ENCODE assay signal across 9 cellular contexts in genomic region chr10:119896061-119896655, GRCh38. TPM values are rescaled to one million over a fixed set of nuclear protein-coding genes. Genes with fewer than 3 reads are reported as not detected.
DNase-seq lines count a peak whose midpoint lies in the region; ATAC-seq and TF ChIP-seq lines count a peak whose summit lies in the region.
"Had no signal": no experiment of that assay in that cellular context is flagged by ENCODE, and none has a peak within 500 bp of the region (broad histone marks: within the 10 kb centered on the region; RNA-seq: fewer than 3 reads in every experiment).

No MANE protein-coding gene starts in this region.

- no peaks in the 10 kb centered on the region for H3K9me3 ChIP-seq in left ventricle myocardium inferior (replicated peaks)

- intact Hi-C loops in left ventricle myocardium inferior (cut with micrococcal nuclease) (no loop called here), Right ventricle myocardium inferior (cut with DNase I) (no loop called here)

- H3K4me3 Mint-ChIP-seq in activated naive CD8-positive, alpha-beta T cell treated with anti-CD3 and anti-CD28 coated beads, Interleukin-2, amount 50 U/mL, for 24 hours = no peak overlapping the region

- 24% methylated on average over 4 of the region's 4 CpGs for WGBS in urinary bladder

- ATAC-seq in Right ventricle myocardium inferior (no peak), left lobe of liver (peak; percentile 16), GM21528 (IDR thresholded peaks at IDR 0.05; ENCODE audit: low FRiP score, unreplicated experiment) (no peak), GM18868 (IDR thresholded peaks at IDR 0.05; ENCODE audit: unreplicated experiment) (no peak)
- ATAC-seq in activated naive CD8-positive, alpha-beta T cell treated with anti-CD3 and anti-CD28 coated beads, Interleukin-2, amount 50 U/mL, for 24 hours = no peak

- in situ Hi-C loops in G401 (cut with HindIII; ENCODE audit: low sequenced_read_pairs) = no loop called here

- H3K27ac ChIP-seq in left ventricle myocardium inferior (replicated peaks) (peak overlapping the region; percentile 57), urinary bladder (ENCODE audit: low read depth) (peak overlapping the region; percentile 4)
- H3K27ac ChIP-seq: SJCRH30 had no signal

- peak overlapping the region; percentile 67 for H3K27ac Mint-ChIP-seq in activated naive CD8-positive, alpha-beta T cell treated with anti-CD3 and anti-CD28 coated beads, Interleukin-2, amount 50 U/mL, for 24 hours

- peaks cover 32% of the 10 kb centered on the region for H3K36me3 Mint-ChIP-seq in activated naive CD8-positive, alpha-beta T cell treated with anti-CD3 and anti-CD28 coated beads, Interleukin-2, amount 50 U/mL, for 24 hours (ENCODE audit: low read depth)

- TF ChIP-seq CTCF in left ventricle myocardium inferior (IDR thresholded peaks at IDR 0.05; ENCODE audit: borderline replicate concordance) = no peak

- no peaks in the 10 kb centered on the region for H3K27me3 Mint-ChIP-seq in activated naive CD8-positive, alpha-beta T cell treated with anti-CD3 and anti-CD28 coated beads, Interleukin-2, amount 50 U/mL, for 24 hours

- no peaks in the 10 kb centered on the region for H3K27me3 ChIP-seq in left ventricle myocardium inferior (ENCODE audit: low read depth)
- H3K27me3 ChIP-seq: SJCRH30 had no signal

- H3K36me3 ChIP-seq in left ventricle myocardium inferior (peaks cover 15% of the 10 kb centered on the region), urinary bladder (ENCODE audit: insufficient read depth) (no peaks in the 10 kb centered on the region)

- peaks cover 60% of the 10 kb centered on the region for H3K4me1 Mint-ChIP-seq in activated naive CD8-positive, alpha-beta T cell treated with anti-CD3 and anti-CD28 coated beads, Interleukin-2, amount 50 U/mL, for 24 hours

- H3K4me1 ChIP-seq in left ventricle myocardium inferior (peaks cover 68% of the 10 kb centered on the region), urinary bladder (ENCODE audit: insufficient read depth) (no peaks in the 10 kb centered on the region)

- H3K4me3 ChIP-seq in left ventricle myocardium inferior = no peak overlapping the region
- H3K4me3 ChIP-seq in urinary bladder (ENCODE audit: low read depth, low read length) = no peak overlapping the region
- H3K4me3 ChIP-seq: SJCRH30 had no signal

- H3K9me3 Mint-ChIP-seq in activated naive CD8-positive, alpha-beta T cell treated with anti-CD3 and anti-CD28 coated beads, Interleukin-2, amount 50 U/mL, for 24 hours = peaks cover 3% of the 10 kb centered on the region

- DNase-seq in left ventricle myocardium inferior = no peak
- DNase-seq in Right ventricle myocardium inferior (ENCODE audit: missing footprints) = no peak
- no peak for DNase-seq in activated naive CD8-positive, alpha-beta T cell treated with anti-CD3 and anti-CD28 coated beads, Interleukin-2, amount 50 U/mL, for 24 hours
- no peak for DNase-seq in left lobe of liver (ENCODE audit: low spot score)
- DNase-seq in G401 (ENCODE audit: low spot score) = no peak

RNA-seq across cellular contexts. Expression of gene SEC23IP, which starts 3.6 kb away (rescaled TPM):
- total RNA-seq in left ventricle myocardium inferior (27.9 TPM), Right ventricle myocardium inferior (23.5 TPM), left lobe of liver (24.0 TPM), urinary bladder (26.5 TPM)
- polyA plus RNA-seq in urinary bladder = 16.9 TPM
- total RNA-seq in G401 (2014; rRNA removed; shearing (Covaris generic)) = 5.4 and 28.6 TPM in 2 replicates

RNA-seq across cellular contexts. Expression of gene MCMBP, which starts 23.5 kb away (rescaled TPM):
- total RNA-seq in left ventricle myocardium inferior (24.5 TPM), Right ventricle myocardium inferior (30.5 TPM), left lobe of liver (16.5 TPM), urinary bladder (60.9 TPM)
- 44.9 TPM for polyA plus RNA-seq in urinary bladder
- 31.4 and 38.1 TPM in 2 replicates for total RNA-seq in G401 (2014; rRNA removed; shearing (Covaris generic))
